Comparison of ENCODE assay signal across 22 cellular contexts in the genomic region with DNA sequence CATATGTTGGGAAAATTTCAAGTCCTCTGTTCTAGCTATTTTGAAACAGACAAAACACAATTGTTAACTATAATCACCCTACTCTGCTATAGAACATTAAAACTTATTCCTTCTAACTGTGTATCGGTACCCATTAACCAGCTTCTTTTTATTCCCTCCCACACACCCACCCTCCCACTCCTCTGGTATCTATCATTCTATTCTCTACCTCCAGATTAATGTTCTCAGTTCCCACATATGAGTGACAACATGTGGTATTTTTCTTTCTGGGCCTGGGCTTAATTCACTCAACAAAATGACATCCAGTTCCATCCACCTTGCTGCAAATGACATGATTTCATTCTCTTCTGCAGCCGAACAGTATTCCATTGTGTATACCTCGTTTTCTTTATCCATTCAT.
"Had no signal": no experiment of that assay in that cellular context is flagged by ENCODE, and none has a peak within 500 bp of the region (broad histone marks: within the 10 kb centered on the region; RNA-seq: fewer than 3 reads in every experiment).

No MANE protein-coding gene starts in this region.

- H3K9me3 ChIP-seq: SK-N-SH had no signal

- ATAC-seq: HepG2 had no signal

- H3K4me3 ChIP-seq: MG63 had no signal

- DNase-seq: IMR-90, Karpas-422, KG1, MG63, NCI-H1092, NCI-H1105 treated with DMSO at 0.1 percent for 48 hours, NCI-H1417 treated with DMSO at 0.1 percent for 48 hours, NCI-H146, NCI-H1694 treated with DMSO at 0.1 percent for 48 hours, NCI-H1930, NCI-H2081, NCI-H2107, NCI-H226, NCI-H446, NCI-H510A, NCI-H524 treated with DMSO at 0.1 percent for 48 hours, NCI-H69, NCI-H774, RPMI8226, SHP77, SK-N-SH had no signal

- H3K27me3 ChIP-seq: MG63 had no signal
